1 cellular context compared by ENCODE assay signal in the genomic region with DNA sequence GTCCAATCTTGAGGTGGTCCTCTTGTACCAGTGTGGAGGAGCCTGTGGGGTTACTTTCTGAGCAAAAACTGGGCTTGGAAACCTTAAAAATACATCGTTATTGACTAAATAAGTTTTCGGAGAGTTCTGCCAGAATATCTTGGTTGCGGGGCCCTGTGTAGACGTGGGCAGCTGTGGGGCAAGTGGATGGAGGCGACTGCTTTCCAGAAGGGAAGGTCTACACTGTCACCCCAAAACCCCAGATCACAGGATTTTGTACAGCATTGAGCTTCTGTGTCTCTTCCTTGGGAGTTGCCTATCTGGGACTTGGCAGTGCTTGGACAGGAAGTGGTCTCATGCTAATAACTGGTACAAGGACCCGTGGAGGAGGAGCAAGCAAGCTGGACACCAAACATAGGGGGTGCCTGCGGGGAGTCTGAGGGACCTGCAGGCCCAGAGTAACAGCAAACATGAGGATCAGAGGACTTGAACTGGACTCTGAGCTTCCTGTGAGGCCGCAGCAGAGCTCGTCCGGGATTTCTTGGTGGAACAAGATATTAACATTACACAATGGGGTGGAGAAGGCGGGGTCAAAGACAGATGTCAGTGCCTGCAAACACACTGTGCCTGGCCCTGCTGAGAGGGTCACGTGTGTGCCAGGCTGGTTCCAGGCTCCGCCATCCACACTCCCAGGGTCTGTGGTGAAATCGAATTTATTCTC.
TF ChIP-seq lines count a peak whose summit lies in the region.

No MANE protein-coding gene starts in this region.

TF ChIP-seq in HepG2, 621 proteins besides CTCF, POLR2A, EP300 and RAD21 (continued from another document and continues in another):
- TF ChIP-seq, protein P1, sequence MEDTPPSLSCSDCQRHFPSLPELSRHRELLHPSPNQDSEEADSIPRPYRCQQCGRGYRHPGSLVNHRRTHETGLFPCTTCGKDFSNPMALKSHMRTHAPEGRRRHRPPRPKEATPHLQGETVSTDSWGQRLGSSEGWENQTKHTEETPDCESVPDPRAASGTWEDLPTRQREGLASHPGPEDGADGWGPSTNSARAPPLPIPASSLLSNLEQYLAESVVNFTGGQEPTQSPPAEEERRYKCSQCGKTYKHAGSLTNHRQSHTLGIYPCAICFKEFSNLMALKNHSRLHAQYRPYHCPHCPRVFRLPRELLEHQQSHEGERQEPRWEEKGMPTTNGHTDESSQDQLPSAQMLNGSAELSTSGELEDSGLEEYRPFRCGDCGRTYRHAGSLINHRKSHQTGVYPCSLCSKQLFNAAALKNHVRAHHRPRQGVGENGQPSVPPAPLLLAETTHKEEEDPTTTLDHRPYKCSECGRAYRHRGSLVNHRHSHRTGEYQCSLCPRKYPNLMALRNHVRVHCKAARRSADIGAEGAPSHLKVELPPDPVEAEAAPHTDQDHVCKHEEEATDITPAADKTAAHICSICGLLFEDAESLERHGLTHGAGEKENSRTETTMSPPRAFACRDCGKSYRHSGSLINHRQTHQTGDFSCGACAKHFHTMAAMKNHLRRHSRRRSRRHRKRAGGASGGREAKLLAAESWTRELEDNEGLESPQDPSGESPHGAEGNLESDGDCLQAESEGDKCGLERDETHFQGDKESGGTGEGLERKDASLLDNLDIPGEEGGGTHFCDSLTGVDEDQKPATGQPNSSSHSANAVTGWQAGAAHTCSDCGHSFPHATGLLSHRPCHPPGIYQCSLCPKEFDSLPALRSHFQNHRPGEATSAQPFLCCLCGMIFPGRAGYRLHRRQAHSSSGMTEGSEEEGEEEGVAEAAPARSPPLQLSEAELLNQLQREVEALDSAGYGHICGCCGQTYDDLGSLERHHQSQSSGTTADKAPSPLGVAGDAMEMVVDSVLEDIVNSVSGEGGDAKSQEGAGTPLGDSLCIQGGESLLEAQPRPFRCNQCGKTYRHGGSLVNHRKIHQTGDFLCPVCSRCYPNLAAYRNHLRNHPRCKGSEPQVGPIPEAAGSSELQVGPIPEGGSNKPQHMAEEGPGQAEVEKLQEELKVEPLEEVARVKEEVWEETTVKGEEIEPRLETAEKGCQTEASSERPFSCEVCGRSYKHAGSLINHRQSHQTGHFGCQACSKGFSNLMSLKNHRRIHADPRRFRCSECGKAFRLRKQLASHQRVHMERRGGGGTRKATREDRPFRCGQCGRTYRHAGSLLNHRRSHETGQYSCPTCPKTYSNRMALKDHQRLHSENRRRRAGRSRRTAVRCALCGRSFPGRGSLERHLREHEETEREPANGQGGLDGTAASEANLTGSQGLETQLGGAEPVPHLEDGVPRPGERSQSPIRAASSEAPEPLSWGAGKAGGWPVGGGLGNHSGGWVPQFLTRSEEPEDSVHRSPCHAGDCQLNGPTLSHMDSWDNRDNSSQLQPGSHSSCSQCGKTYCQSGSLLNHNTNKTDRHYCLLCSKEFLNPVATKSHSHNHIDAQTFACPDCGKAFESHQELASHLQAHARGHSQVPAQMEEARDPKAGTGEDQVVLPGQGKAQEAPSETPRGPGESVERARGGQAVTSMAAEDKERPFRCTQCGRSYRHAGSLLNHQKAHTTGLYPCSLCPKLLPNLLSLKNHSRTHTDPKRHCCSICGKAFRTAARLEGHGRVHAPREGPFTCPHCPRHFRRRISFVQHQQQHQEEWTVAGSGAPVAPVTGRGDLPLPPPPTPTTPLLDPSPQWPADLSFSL (CRISPR knock-in tag; IDR thresholded peaks at IDR 0.05), result no peak
- TF ChIP-seq, protein P2, sequence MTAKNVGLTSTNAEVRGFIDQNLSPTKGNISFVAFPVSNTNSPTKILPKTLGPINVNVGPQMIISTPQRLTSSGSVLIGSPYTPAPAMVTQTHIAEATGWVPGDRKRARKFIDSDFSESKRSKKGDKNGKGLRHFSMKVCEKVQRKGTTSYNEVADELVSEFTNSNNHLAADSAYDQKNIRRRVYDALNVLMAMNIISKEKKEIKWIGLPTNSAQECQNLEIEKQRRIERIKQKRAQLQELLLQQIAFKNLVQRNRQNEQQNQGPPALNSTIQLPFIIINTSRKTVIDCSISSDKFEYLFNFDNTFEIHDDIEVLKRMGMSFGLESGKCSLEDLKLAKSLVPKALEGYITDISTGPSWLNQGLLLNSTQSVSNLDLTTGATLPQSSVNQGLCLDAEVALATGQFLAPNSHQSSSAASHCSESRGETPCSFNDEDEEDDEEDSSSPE (CRISPR knock-in tag; IDR thresholded peaks at IDR 0.05), result 0 out of 2 replicates have a peak, but pooled peaks have one; percentile 45
- peak; percentile 70 for TF ChIP-seq SPEN (CRISPR knock-in tag; IDR thresholded peaks at IDR 0.05; ENCODE audit: low read depth)
- TF ChIP-seq SP5 (CRISPR knock-in tag; IDR thresholded peaks at IDR 0.05; ENCODE audit: borderline replicate concordance, low read depth), result peak; percentile 99
- 0 out of 2 replicates have a peak, but pooled peaks have one; percentile 56 for TF ChIP-seq ZNF615 (CRISPR knock-in tag; IDR thresholded peaks at IDR 0.05; ENCODE audit: borderline replicate concordance)
- TF ChIP-seq, protein P3, sequence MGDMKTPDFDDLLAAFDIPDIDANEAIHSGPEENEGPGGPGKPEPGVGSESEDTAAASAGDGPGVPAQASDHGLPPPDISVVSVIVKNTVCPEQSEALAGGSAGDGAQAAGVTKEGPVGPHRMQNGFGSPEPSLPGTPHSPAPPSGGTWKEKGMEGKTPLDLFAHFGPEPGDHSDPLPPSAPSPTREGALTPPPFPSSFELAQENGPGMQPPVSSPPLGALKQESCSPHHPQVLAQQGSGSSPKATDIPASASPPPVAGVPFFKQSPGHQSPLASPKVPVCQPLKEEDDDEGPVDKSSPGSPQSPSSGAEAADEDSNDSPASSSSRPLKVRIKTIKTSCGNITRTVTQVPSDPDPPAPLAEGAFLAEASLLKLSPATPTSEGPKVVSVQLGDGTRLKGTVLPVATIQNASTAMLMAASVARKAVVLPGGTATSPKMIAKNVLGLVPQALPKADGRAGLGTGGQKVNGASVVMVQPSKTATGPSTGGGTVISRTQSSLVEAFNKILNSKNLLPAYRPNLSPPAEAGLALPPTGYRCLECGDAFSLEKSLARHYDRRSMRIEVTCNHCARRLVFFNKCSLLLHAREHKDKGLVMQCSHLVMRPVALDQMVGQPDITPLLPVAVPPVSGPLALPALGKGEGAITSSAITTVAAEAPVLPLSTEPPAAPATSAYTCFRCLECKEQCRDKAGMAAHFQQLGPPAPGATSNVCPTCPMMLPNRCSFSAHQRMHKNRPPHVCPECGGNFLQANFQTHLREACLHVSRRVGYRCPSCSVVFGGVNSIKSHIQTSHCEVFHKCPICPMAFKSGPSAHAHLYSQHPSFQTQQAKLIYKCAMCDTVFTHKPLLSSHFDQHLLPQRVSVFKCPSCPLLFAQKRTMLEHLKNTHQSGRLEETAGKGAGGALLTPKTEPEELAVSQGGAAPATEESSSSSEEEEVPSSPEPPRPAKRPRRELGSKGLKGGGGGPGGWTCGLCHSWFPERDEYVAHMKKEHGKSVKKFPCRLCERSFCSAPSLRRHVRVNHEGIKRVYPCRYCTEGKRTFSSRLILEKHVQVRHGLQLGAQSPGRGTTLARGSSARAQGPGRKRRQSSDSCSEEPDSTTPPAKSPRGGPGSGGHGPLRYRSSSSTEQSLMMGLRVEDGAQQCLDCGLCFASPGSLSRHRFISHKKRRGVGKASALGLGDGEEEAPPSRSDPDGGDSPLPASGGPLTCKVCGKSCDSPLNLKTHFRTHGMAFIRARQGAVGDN (CRISPR knock-in tag; IDR thresholded peaks at IDR 0.05), result peak; percentile 92
- TF ChIP-seq, protein P4, sequence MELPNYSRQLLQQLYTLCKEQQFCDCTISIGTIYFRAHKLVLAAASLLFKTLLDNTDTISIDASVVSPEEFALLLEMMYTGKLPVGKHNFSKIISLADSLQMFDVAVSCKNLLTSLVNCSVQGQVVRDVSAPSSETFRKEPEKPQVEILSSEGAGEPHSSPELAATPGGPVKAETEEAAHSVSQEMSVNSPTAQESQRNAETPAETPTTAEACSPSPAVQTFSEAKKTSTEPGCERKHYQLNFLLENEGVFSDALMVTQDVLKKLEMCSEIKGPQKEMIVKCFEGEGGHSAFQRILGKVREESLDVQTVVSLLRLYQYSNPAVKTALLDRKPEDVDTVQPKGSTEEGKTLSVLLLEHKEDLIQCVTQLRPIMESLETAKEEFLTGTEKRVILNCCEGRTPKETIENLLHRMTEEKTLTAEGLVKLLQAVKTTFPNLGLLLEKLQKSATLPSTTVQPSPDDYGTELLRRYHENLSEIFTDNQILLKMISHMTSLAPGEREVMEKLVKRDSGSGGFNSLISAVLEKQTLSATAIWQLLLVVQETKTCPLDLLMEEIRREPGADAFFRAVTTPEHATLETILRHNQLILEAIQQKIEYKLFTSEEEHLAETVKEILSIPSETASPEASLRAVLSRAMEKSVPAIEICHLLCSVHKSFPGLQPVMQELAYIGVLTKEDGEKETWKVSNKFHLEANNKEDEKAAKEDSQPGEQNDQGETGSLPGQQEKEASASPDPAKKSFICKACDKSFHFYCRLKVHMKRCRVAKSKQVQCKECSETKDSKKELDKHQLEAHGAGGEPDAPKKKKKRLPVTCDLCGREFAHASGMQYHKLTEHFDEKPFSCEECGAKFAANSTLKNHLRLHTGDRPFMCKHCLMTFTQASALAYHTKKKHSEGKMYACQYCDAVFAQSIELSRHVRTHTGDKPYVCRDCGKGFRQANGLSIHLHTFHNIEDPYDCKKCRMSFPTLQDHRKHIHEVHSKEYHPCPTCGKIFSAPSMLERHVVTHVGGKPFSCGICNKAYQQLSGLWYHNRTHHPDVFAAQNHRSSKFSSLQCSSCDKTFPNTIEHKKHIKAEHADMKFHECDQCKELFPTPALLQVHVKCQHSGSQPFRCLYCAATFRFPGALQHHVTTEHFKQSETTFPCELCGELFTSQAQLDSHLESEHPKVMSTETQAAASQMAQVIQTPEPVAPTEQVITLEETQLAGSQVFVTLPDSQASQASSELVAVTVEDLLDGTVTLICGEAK (IDR thresholded peaks at IDR 0.05), result no peak
- TF ChIP-seq, protein P4 (CRISPR knock-in tag; IDR thresholded peaks at IDR 0.05), result peak; percentile 14; the same call in 1 of the 2 replicates
- TF ChIP-seq MLLT10 (CRISPR knock-in tag; IDR thresholded peaks at IDR 0.05), result no peak
- TF ChIP-seq ZNF761 (CRISPR knock-in tag; conservative IDR thresholded peaks at IDR 0.05), result 0 out of 2 replicates have a peak, but pooled peaks have one; percentile 33
- peak; percentile 79 for TF ChIP-seq ZFX (CRISPR knock-in tag; IDR thresholded peaks at IDR 0.05; ENCODE audit: low read depth)
- TF ChIP-seq, protein P5, sequence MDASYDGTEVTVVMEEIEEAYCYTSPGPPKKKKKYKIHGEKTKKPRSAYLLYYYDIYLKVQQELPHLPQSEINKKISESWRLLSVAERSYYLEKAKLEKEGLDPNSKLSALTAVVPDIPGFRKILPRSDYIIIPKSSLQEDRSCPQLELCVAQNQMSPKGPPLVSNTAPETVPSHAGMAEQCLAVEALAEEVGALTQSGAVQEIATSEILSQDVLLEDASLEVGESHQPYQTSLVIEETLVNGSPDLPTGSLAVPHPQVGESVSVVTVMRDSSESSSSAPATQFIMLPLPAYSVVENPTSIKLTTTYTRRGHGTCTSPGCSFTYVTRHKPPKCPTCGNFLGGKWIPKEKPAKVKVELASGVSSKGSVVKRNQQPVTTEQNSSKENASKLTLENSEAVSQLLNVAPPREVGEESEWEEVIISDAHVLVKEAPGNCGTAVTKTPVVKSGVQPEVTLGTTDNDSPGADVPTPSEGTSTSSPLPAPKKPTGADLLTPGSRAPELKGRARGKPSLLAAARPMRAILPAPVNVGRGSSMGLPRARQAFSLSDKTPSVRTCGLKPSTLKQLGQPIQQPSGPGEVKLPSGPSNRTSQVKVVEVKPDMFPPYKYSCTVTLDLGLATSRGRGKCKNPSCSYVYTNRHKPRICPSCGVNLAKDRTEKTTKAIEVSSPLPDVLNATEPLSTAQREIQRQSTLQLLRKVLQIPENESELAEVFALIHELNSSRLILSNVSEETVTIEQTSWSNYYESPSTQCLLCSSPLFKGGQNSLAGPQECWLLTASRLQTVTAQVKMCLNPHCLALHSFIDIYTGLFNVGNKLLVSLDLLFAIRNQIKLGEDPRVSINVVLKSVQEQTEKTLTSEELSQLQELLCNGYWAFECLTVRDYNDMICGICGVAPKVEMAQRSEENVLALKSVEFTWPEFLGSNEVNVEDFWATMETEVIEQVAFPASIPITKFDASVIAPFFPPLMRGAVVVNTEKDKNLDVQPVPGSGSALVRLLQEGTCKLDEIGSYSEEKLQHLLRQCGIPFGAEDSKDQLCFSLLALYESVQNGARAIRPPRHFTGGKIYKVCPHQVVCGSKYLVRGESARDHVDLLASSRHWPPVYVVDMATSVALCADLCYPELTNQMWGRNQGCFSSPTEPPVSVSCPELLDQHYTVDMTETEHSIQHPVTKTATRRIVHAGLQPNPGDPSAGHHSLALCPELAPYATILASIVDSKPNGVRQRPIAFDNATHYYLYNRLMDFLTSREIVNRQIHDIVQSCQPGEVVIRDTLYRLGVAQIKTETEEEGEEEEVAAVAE (CRISPR knock-in tag; IDR thresholded peaks at IDR 0.05; ENCODE audit: borderline replicate concordance), result peak; percentile 67; the same call in 1 of the 2 replicates
- TF ChIP-seq SATB2 (CRISPR knock-in tag; IDR thresholded peaks at IDR 0.05), result no peak
- no peak for TF ChIP-seq FOXP1 (IDR thresholded peaks at IDR 0.05)
- TF ChIP-seq FOXP1 (CRISPR knock-in tag; IDR thresholded peaks at IDR 0.05), result peak; percentile 84
- peak; percentile 62; the same call in 1 of the 2 replicates for TF ChIP-seq ZNF160 (CRISPR knock-in tag; IDR thresholded peaks at IDR 0.05)
- TF ChIP-seq REPIN1 (CRISPR knock-in tag; IDR thresholded peaks at IDR 0.05; ENCODE audit: borderline replicate concordance, low read depth), result peak; percentile 84
- TF ChIP-seq, protein P6, sequence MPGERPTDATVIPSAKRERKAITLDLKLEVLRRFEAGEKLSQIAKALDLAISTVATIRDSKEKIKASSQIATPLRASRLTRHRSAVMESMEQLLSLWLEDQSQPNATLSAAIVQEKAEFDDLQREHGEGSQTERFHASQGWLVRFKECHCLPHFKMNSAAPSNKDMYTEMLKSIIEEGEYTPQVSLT (CRISPR knock-in tag; IDR thresholded peaks at IDR 0.05; ENCODE audit: borderline replicate concordance, low read depth), result no peak
- TF ChIP-seq BHLHE40 (IDR thresholded peaks at IDR 0.05; ENCODE audit: low read length), result peak; percentile 87
